In the genomic region with DNA sequence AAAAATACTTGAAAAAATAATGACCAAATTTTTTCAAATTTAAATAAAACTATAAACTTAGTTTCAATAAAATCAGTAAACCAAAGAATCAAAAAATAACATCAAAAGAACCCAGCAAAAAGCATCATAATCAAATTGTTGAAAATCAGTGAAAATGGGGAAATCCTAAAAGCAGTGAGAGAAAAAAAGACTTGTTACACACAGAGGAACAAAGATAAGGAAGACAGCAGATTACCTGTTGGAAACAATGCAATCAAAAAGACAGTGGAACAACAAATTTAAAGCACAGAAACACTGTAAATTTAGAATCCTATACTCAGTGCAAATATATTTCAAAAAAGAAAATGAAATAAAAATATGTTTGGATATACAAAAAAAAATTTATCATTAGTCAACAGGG, we compare ENCODE assay signal across 19 cellular contexts.
"Had no signal": no experiment of that assay in that cellular context is flagged by ENCODE, and none has a peak within 500 bp of the region (broad histone marks: within the 10 kb centered on the region; RNA-seq: fewer than 3 reads in every experiment).

No MANE protein-coding gene starts in this region.

- H3K27ac ChIP-seq: coronary artery, foreskin keratinocyte, left lung, upper lobe of right lung had no signal

- ATAC-seq: activated T-cell treated with anti-CD3 and anti-CD28 coated beads, Interleukin-2, amount 50 U/mL, for 4 hours; foreskin keratinocyte; left lung; upper lobe of right lung had no signal

- H3K4me3 ChIP-seq: coronary artery, left lung, upper lobe of right lung had no signal

- DNase-seq: activated CD4-positive, alpha-beta T cell treated with anti-CD3 and anti-CD28 coated beads, Interleukin-2, amount 50 U/mL, for 1 hour; activated CD4-positive, CD25-positive, alpha-beta regulatory T cell treated with anti-CD3 and anti-CD28 coated beads, Interleukin-2, amount 50 U/mL, for 72 hours; activated CD8-positive, alpha-beta memory T cell treated with anti-CD3 and anti-CD28 coated beads, Interleukin-2, amount 50 U/mL, for 4 hours; activated naive CD4-positive, alpha-beta T cell treated with anti-CD3 and anti-CD28 coated beads for 36 hours; activated T-cell treated with anti-CD3 and anti-CD28 coated beads, Interleukin-2, amount 50 U/mL, for 4 hours; aorta; foreskin keratinocyte; hypothalamus; kidney; left lung; midbrain; posterior cingulate gyrus; retina; stimulated activated CD4-positive, alpha-beta T cell treated with anti-CD3 and anti-CD28 coated beads, Interleukin-12 subunit alpha, Interleukin-12 subunit beta, amount 100 ng/mL, for 4 hours; stimulated activated CD4-positive, alpha-beta T cell treated with anti-CD3 and anti-CD28 coated beads, Interleukin-1b, Interleukin-23, amount 100 ng/mL, for 48 hours; stimulated activated CD8-positive, alpha-beta memory T cell treated with anti-CD3 and anti-CD28 coated beads, Interleukin-4, amount 100 ng/mL, for 48 hours; stimulated activated naive CD4-positive, alpha-beta T cell; upper lobe of right lung had no signal

- H3K27me3 ChIP-seq: left lung, upper lobe of right lung had no signal

- H3K36me3 ChIP-seq: left lung, upper lobe of right lung had no signal

- H3K4me1 ChIP-seq: left lung had no signal
